ENCODE assay signal across 9 cellular contexts in genomic region chr12:27821259-27821973, GRCh38. TPM values are rescaled to one million over a fixed set of nuclear protein-coding genes. Genes with fewer than 3 reads are reported as not detected.
DNase-seq lines count a peak whose midpoint lies in the region; ATAC-seq and TF ChIP-seq lines count a peak whose summit lies in the region.
"Had no signal": no experiment of that assay in that cellular context is flagged by ENCODE, and none has a peak within 500 bp of the region (broad histone marks: within the 10 kb centered on the region; RNA-seq: fewer than 3 reads in every experiment).

No MANE protein-coding gene starts in this region.

- H3K4me3 ChIP-seq in ascending aorta (peak overlapping the region in 1 of 2 donors; percentile 37), skeletal muscle cell (ENCODE audit: low read depth, low read length) (no peak overlapping the region)

- no peaks in the 10 kb centered on the region for H3K9me3 ChIP-seq in ascending aorta

- in situ Hi-C loops in KBM-7 (cut with MboI; ENCODE audit: low pct_unique_long_range_greater_than_20kb, low sequenced_read_pairs): no loop called here

- no peaks in the 10 kb centered on the region for H3K36me3 ChIP-seq in ascending aorta

- intact Hi-C loops in ascending aorta (cut with DNase I): loop anchor here (1.0 to 5.0 kb wide), 4 partner anchors 39 to 121 kb away; partner anchors contain the start of genes KLHL42 and MANSC4

- peaks cover 0 to 8% of the 10 kb centered on the region in 2 donors for H3K4me1 ChIP-seq in ascending aorta

- peak; percentile 25 for DNase-seq in stimulated activated CD4-positive, alpha-beta T cell treated with anti-CD3 and anti-CD28 coated beads, Interleukin-15, amount 100 ng/mL, for 24 hours
- DNase-seq in stimulated activated CD4-positive, alpha-beta T cell treated with anti-CD3 and anti-CD28 coated beads, Interleukin-1b, Interleukin-23, amount 100 ng/mL, for 48 hours: no peak
- DNase-seq in KBM-7: peak; percentile 76
- peak; percentile 61 for DNase-seq in RWPE1 (ENCODE audit: low spot score)
- DNase-seq in ascending aorta (ENCODE audit: low spot score in 2 of 2): no peak
- peak; percentile 53 for DNase-seq in hepatic stellate cell (ENCODE audit: low spot score)
- peak; percentile 49 for DNase-seq in skeletal muscle cell (ENCODE audit: low read depth)

- CTCF ChIA-PET in RWPE1 (lab: Yijun Ruan, JAX): interaction anchor here (0.6 to 1.7 kb wide), 16 partner anchors 9 to 371 kb away, joined by 3 to 7 read pairs (median 4); no protein-coding TSS in a partner anchor

- H3K27ac ChIP-seq in RWPE1: peak overlapping the region; percentile 54; the same call in 1 of the 2 replicates
- no peak overlapping the region for H3K27ac ChIP-seq in ascending aorta

- no peaks in the 10 kb centered on the region for H3K27me3 ChIP-seq in ascending aorta

- ATAC-seq in HG03457 (IDR thresholded peaks at IDR 0.05; ENCODE audit: unreplicated experiment): no peak

- POLR2A ChIA-PET in RWPE1 (lab: Yijun Ruan, JAX; ENCODE audit: low non-redundant PET): no interaction called here

- peak; percentile 62 for TF ChIP-seq CTCF in RWPE1 (conservative IDR thresholded peaks at IDR 0.05; ENCODE audit: low read depth)
- peak; percentile 56 to 82 (median 81) for TF ChIP-seq CTCF in ascending aorta (IDR thresholded peaks at IDR 0.05)

RNA-seq across cellular contexts. Expression of gene MANSC4, which starts 41.4 kb away (rescaled TPM):
- not detected for total RNA-seq in ascending aorta
- total RNA-seq: lower leg skin had no signal

RNA-seq across cellular contexts. Expression of gene KLHL42, which starts 41.4 kb away (rescaled TPM):
- 36.7 TPM for total RNA-seq in ascending aorta

Comparison
In these comparisons a context has a peak if more than half of its experiments do, and no peak if none do; other contexts are left out.
1. DNase-seq: peak in stimulated activated CD4-positive, alpha-beta T cell treated with anti-CD3 and anti-CD28 coated beads, Interleukin-15, amount 100 ng/mL, for 24 hours (single experiment), KBM-7 (single experiment), RWPE1 (single experiment), hepatic stellate cell (single experiment) and skeletal muscle cell (single experiment); none in stimulated activated CD4-positive, alpha-beta T cell treated with anti-CD3 and anti-CD28 coated beads, Interleukin-1b, Interleukin-23, amount 100 ng/mL, for 48 hours (single experiment) and ascending aorta (0 of 2).